17 cellular contexts compared by ENCODE assay signal in genomic region chr1:118978914-118979701, GRCh38. TPM values are rescaled to one million over a fixed set of nuclear protein-coding genes. Genes with fewer than 3 reads are reported as not detected.
DNase-seq lines count a peak whose midpoint lies in the region; ATAC-seq and TF ChIP-seq lines count a peak whose summit lies in the region.
"Had no signal": no experiment of that assay in that cellular context is flagged by ENCODE, and none has a peak within 500 bp of the region (broad histone marks: within the 10 kb centered on the region; RNA-seq: fewer than 3 reads in every experiment).

No MANE protein-coding gene starts in this region.

- no peak overlapping the region for H2BK120ac ChIP-seq in mesendoderm (ENCODE audit: low read depth, low read length)

- no peak overlapping the region for H3K56ac ChIP-seq in mesendoderm (ENCODE audit: low read length)

- no peak for DNase-seq in heart right ventricle
- DNase-seq in right atrium auricular region (ENCODE audit: low spot score): no peak
- DNase-seq in chondrocyte (ENCODE audit: low spot score): no peak
- DNase-seq in mesendoderm: peak; percentile 35
- DNase-seq in tibial nerve (ENCODE audit: low spot score in 2 of 2): no peak
- no peak for DNase-seq in stimulated activated CD4-positive, alpha-beta T cell treated with anti-CD3 and anti-CD28 coated beads, Interleukin-15, amount 100 ng/mL, for 24 hours
- DNase-seq: activated CD4-positive, alpha-beta T cell treated with anti-CD3 and anti-CD28 coated beads, Interleukin-2, amount 10 ng/mL, durations not matched to agents 24 days and 14 days; activated naive CD4-positive, alpha-beta T cell treated with anti-CD3 and anti-CD28 coated beads for 36 hours; colonic mucosa; DMS53; head of caudate nucleus; midbrain; NCI-H2081 had no signal

- ATAC-seq in heart right ventricle (no peak), HG03432 (IDR thresholded peaks at IDR 0.05; ENCODE audit: unreplicated experiment) (no peak), GM18868 (IDR thresholded peaks at IDR 0.05; ENCODE audit: unreplicated experiment) (no peak)

- H3K9me3 ChIP-seq in heart right ventricle: no peaks in the 10 kb centered on the region
- no peaks in the 10 kb centered on the region for H3K9me3 ChIP-seq in right atrium auricular region
- H3K9me3 ChIP-seq in tibial nerve: no peaks in the 10 kb centered on the region
- H3K9me3 ChIP-seq: colonic mucosa had no signal

- H3K27ac Mint-ChIP-seq in chondrocyte (ENCODE audit: unreplicated experiment): peak overlapping the region; percentile 100
- H3K27ac Mint-ChIP-seq: activated CD4-positive, alpha-beta T cell treated with anti-CD3 and anti-CD28 coated beads, Interleukin-2, amount 10 ng/mL, durations not matched to agents 24 days and 14 days; activated naive CD4-positive, alpha-beta T cell treated with anti-CD3 and anti-CD28 coated beads for 36 hours had no signal

- no peak overlapping the region for H2BK5ac ChIP-seq in mesendoderm (ENCODE audit: low read length)

- H4K8ac ChIP-seq in mesendoderm (ENCODE audit: low read depth, low read length): no peak overlapping the region

- 11 to 16% methylated on average over 23 of the region's 23 CpGs for WGBS in heart right ventricle, 2 donors
- WGBS in mesendoderm (ENCODE audit: extremely low coverage, insufficient coverage, low lambda C conversion rate): no CpG with 5 or more reads among the region's 23 CpGs
- 8 to 12% methylated on average over 23 of the region's 23 CpGs for WGBS in tibial nerve, 2 donors

- intact Hi-C loops in heart right ventricle (cut with DNase I): no loop called here

- H3K9ac ChIP-seq in mesendoderm (ENCODE audit: low read length): no peak overlapping the region

- H3K4me1 Mint-ChIP-seq in chondrocyte (ENCODE audit: low read depth): peaks cover 76% of the 10 kb centered on the region
- H3K4me1 Mint-ChIP-seq: activated CD4-positive, alpha-beta T cell treated with anti-CD3 and anti-CD28 coated beads, Interleukin-2, amount 10 ng/mL, durations not matched to agents 24 days and 14 days had no signal

- H3K27me3 ChIP-seq in heart right ventricle (peaks cover 0 to 99% (median 99%) of the 10 kb centered on the region in 7 donors), right atrium auricular region (peaks cover 8 to 39% of the 10 kb centered on the region in 2 donors), mesendoderm (ENCODE audit: insufficient read depth, low read length, poor library complexity) (peaks cover 59% of the 10 kb centered on the region), tibial nerve (peaks cover 0 to 71% of the 10 kb centered on the region in 2 donors)

- H3K18ac ChIP-seq in mesendoderm (ENCODE audit: low read length): no peak overlapping the region

- no peaks in the 10 kb centered on the region for H3K79me1 ChIP-seq in mesendoderm (ENCODE audit: low read length)

- H2BK15ac ChIP-seq in mesendoderm (replicated peaks; ENCODE audit: low read depth): peak overlapping the region; percentile 25

- no peak overlapping the region for H3K23ac ChIP-seq in mesendoderm (ENCODE audit: low read length)

- no peaks in the 10 kb centered on the region for H3K79me2 ChIP-seq in mesendoderm (ENCODE audit: control insufficient read depth, insufficient read depth, low read length)

- TF ChIP-seq EP300 in tibial nerve (IDR thresholded peaks at IDR 0.05): no peak

- H3K36me3 Mint-ChIP-seq in chondrocyte (ENCODE audit: low read depth): peaks cover 9% of the 10 kb centered on the region

- H3K4ac ChIP-seq in mesendoderm (ENCODE audit: low read depth, low read length): no peak overlapping the region

- no peak overlapping the region for H2AK5ac ChIP-seq in mesendoderm (ENCODE audit: low read length)

- H4K5ac ChIP-seq in mesendoderm (ENCODE audit: low read length): no peak overlapping the region

- H3K4me2 ChIP-seq in mesendoderm (ENCODE audit: low read length): peak overlapping the region; percentile 19

- H3K4me3 ChIP-seq in heart right ventricle: peak overlapping the region in 6 of 10 donors; percentile 4 to 24 (median 19)
- H3K4me3 ChIP-seq in right atrium auricular region: peak overlapping the region in 1 of 2 donors; percentile 12
- H3K4me3 ChIP-seq in mesendoderm (ENCODE audit: low read length): no peak overlapping the region
- H3K4me3 ChIP-seq in tibial nerve: peak overlapping the region; percentile 10 to 44 (median 14)
- H3K4me3 ChIP-seq: colonic mucosa, SK-N-MC had no signal

- peak overlapping the region; percentile 82 for H3K4me3 Mint-ChIP-seq in chondrocyte (ENCODE audit: unreplicated experiment)
- H3K4me3 Mint-ChIP-seq: activated CD4-positive, alpha-beta T cell treated with anti-CD3 and anti-CD28 coated beads, Interleukin-2, amount 10 ng/mL, durations not matched to agents 24 days and 14 days; activated naive CD4-positive, alpha-beta T cell treated with anti-CD3 and anti-CD28 coated beads for 36 hours had no signal

- no peak for TF ChIP-seq POLR2A in tibial nerve (IDR thresholded peaks at IDR 0.05)

- TF ChIP-seq CTCF in heart right ventricle (IDR thresholded peaks at IDR 0.05): no peak
- no peak for TF ChIP-seq CTCF in right atrium auricular region (IDR thresholded peaks at IDR 0.05)
- no peak for TF ChIP-seq CTCF in chondrocyte (IDR thresholded peaks at IDR 0.05)
- TF ChIP-seq CTCF in tibial nerve (IDR thresholded peaks at IDR 0.05): no peak

- peaks cover 0 to 21% (median 11%) of the 10 kb centered on the region in 9 donors for H3K4me1 ChIP-seq in heart right ventricle
- H3K4me1 ChIP-seq in right atrium auricular region: peaks cover 0 to 14% of the 10 kb centered on the region in 2 donors
- no peaks in the 10 kb centered on the region for H3K4me1 ChIP-seq in mesendoderm (ENCODE audit: control insufficient read depth, low read depth, low read length)
- peaks cover 0 to 56% (median 3%) of the 10 kb centered on the region in 4 donors for H3K4me1 ChIP-seq in tibial nerve
- H3K4me1 ChIP-seq: colonic mucosa had no signal

- H3K9me3 Mint-ChIP-seq in chondrocyte (ENCODE audit: low read depth): no peaks in the 10 kb centered on the region

- H3K36me3 ChIP-seq in heart right ventricle: no peaks in the 10 kb centered on the region
- no peaks in the 10 kb centered on the region for H3K36me3 ChIP-seq in right atrium auricular region
- no peaks in the 10 kb centered on the region for H3K36me3 ChIP-seq in mesendoderm (ENCODE audit: control insufficient read depth, insufficient read depth, low read length)
- H3K36me3 ChIP-seq in tibial nerve: no peaks in the 10 kb centered on the region
- H3K36me3 ChIP-seq: colonic mucosa had no signal

- peaks cover 4% of the 10 kb centered on the region for H3K27me3 Mint-ChIP-seq in chondrocyte (ENCODE audit: low read depth)

- H3K27ac ChIP-seq in heart right ventricle (no peak overlapping the region), right atrium auricular region (no peak overlapping the region), mesendoderm (ENCODE audit: low read depth, low read length) (no peak overlapping the region), tibial nerve (peak overlapping the region in 3 of 4 donors; percentile 51 to 80 (median 72))
- H3K27ac ChIP-seq: colonic mucosa, SK-N-MC had no signal

RNA-seq across cellular contexts. Expression of gene TBX15, which starts 9.0 kb away (rescaled TPM):
- total RNA-seq in heart right ventricle (1 to 10 TPM in 2 of 10 donors, under 1 TPM in 8; 0.18 to 1.1 (median 0.50) TPM), right atrium auricular region (1 to 10 TPM; 2.1 to 3.6 TPM), chondrocyte (4.9 to 41.0 TPM (median 37.9 TPM) in 3 replicates), tibial nerve (10 to 100 TPM; 38.7 to 57.0 (median 48.2) TPM)
- polyA plus RNA-seq in heart right ventricle: under 1 TPM; 0.44 to 0.45 TPM
- polyA plus RNA-seq in mesendoderm (2013, experiment 1 of 2): 0.14 TPM
- 0.14 TPM for polyA plus RNA-seq in mesendoderm (2013, experiment 2 of 2)
- total RNA-seq: activated CD4-positive, alpha-beta T cell treated with anti-CD3 and anti-CD28 coated beads, Interleukin-2, amount 10 ng/mL, durations not matched to agents 24 days and 14 days; activated naive CD4-positive, alpha-beta T cell treated with anti-CD3 and anti-CD28 coated beads for 36 hours; ureter had no signal

Comparison
In these comparisons a context has a peak if more than half of its experiments do, and no peak if none do; other contexts are left out.
1. H3K27ac ChIP-seq: peak in tibial nerve (3 of 4); none in heart right ventricle (0 of 10), right atrium auricular region (0 of 2) and mesendoderm (single experiment).